ENCODE assay signal across 8 cellular contexts in the genomic region with DNA sequence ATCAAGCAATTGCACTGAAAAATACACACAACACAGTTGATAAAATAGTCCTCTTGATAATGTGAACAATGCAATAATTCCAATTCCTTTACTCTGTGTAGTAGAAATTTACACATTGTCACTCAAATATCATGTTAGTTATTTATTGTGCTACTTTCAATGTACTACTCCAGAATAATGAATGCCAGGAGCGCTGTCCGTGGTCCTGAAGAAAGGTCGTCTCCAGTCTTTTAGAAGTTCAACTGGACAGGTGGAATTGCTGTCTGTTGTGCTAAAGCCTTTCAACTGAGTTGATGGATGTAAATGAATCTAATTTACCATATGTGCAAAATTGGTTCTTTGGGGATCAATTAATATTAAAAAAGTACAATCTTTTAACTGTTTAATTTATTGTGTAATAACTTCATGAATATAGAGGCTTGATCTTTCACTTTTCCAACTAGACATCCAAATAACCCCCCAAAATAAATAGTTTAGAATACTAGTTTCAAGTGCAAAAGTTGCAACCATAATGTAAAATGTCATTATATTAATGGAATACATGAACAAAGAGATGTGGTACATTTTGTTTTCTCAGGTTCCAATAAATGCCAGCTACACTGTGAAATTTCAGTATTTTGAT. TPM values are rescaled to one million over a fixed set of nuclear protein-coding genes. Genes with fewer than 3 reads are reported as not detected.
A peak's percentile ranks its signal among the peaks of the same experiment; 100 is the strongest.
DNase-seq lines count a peak whose midpoint lies in the region; ATAC-seq, FAIRE-seq and TF ChIP-seq lines count a peak whose summit lies in the region.

No MANE protein-coding gene starts in this region.

- no peaks in the 10 kb centered on the region for H3K36me3 Mint-ChIP-seq in activated T-helper 2 cell treated with anti-CD3 and anti-CD28 coated beads, Interferon-gamma antibody, Interleukin-2, Interleukin-4, amounts not matched to agents 10 μg/mL and 5 μg/mL and 100 μg/mL, durations not matched to agents 14 hours and 24 hours and 36 hours (ENCODE audit: low read depth)

- no peak overlapping the region for H3K27ac Mint-ChIP-seq in activated T-helper 2 cell treated with anti-CD3 and anti-CD28 coated beads, Interferon-gamma antibody, Interleukin-2, Interleukin-4, amounts not matched to agents 10 μg/mL and 5 μg/mL and 100 μg/mL, durations not matched to agents 14 hours and 24 hours and 36 hours

- no peak for ATAC-seq in GM21529 (IDR thresholded peaks at IDR 0.05; ENCODE audit: unreplicated experiment)
- ATAC-seq in HG03097 (IDR thresholded peaks at IDR 0.05; ENCODE audit: low FRiP score, unreplicated experiment): no peak

- no peak overlapping the region for H3K4me3 Mint-ChIP-seq in activated T-helper 2 cell treated with anti-CD3 and anti-CD28 coated beads, Interferon-gamma antibody, Interleukin-2, Interleukin-4, amounts not matched to agents 10 μg/mL and 5 μg/mL and 100 μg/mL, durations not matched to agents 14 hours and 24 hours and 36 hours (ENCODE audit: low read depth)

- TF ChIP-seq CTCF in kidney (IDR thresholded peaks at IDR 0.05; ENCODE audit: borderline replicate concordance, extremely low read depth, insufficient read depth): no peak

- intact Hi-C loops in activated T-helper 2 cell treated with anti-CD3 and anti-CD28 coated beads, Interferon-gamma antibody, Interleukin-2, Interleukin-4, amounts not matched to agents 10 μg/mL and 5 μg/mL and 100 μg/mL, durations not matched to agents 14 hours and 24 hours and 36 hours (cut with micrococcal nuclease): loop anchor here (5.0 kb wide), 1 partner anchor 1784 kb away; no protein-coding TSS in a partner anchor
- intact Hi-C loops in kidney (cut with DNase I): no loop called here

- FAIRE-seq in kidney (lab: Jason Lieb, UNC): peak; percentile 37

- peaks cover 62% of the 10 kb centered on the region for H3K27me3 Mint-ChIP-seq in activated T-helper 2 cell treated with anti-CD3 and anti-CD28 coated beads, Interferon-gamma antibody, Interleukin-2, Interleukin-4, amounts not matched to agents 10 μg/mL and 5 μg/mL and 100 μg/mL, durations not matched to agents 14 hours and 24 hours and 36 hours (ENCODE audit: low read depth)

- H3K9me3 Mint-ChIP-seq in activated T-helper 2 cell treated with anti-CD3 and anti-CD28 coated beads, Interferon-gamma antibody, Interleukin-2, Interleukin-4, amounts not matched to agents 10 μg/mL and 5 μg/mL and 100 μg/mL, durations not matched to agents 14 hours and 24 hours and 36 hours: no peaks in the 10 kb centered on the region

- no peak overlapping the region for H3K9ac ChIP-seq in kidney (ENCODE audit: low read length in 2 of 2)

- no peaks in the 10 kb centered on the region for H3K9me3 ChIP-seq in kidney (ENCODE audit: control insufficient read depth in 1 of 2, low read length in 2 of 2)

- no peaks in the 10 kb centered on the region for H3K36me3 ChIP-seq in kidney (ENCODE audit: control insufficient read depth in 1 of 2, insufficient read depth in 2 of 2, low read length in 2 of 2)

- DNase-seq in GM03348 (ENCODE audit: low spot score): peak; percentile 43
- DNase-seq in LHCN-M2 (ENCODE audit: low read depth): peak; percentile 77
- peak; percentile 16 for DNase-seq in activated T-helper 2 cell treated with anti-CD3 and anti-CD28 coated beads, Interferon-gamma antibody, Interleukin-2, Interleukin-4, amounts not matched to agents 10 μg/mL and 5 μg/mL and 100 μg/mL, durations not matched to agents 14 hours and 24 hours and 36 hours (ENCODE audit: low spot score)
- DNase-seq in kidney: no peak
- no peak for DNase-seq in NCI-H2081 (lab: John Stamatoyannopoulos, UW)
- DNase-seq in mesenteric fat pad (ENCODE audit: low spot score): no peak

- H3K4me3 ChIP-seq in kidney (ENCODE audit: low read length in 2 of 2): no peak overlapping the region

- peaks cover 0 to 5% of the 10 kb centered on the region in 2 donors for H3K4me1 ChIP-seq in kidney (ENCODE audit: control insufficient read depth in 1 of 2, insufficient read depth in 1 of 2, low read depth in 1 of 2, low read length in 2 of 2)

- no peak overlapping the region for H3K27ac ChIP-seq in kidney (ENCODE audit: low read depth in 2 of 2, low read length in 2 of 2)

- no peaks in the 10 kb centered on the region for H3K4me1 Mint-ChIP-seq in activated T-helper 2 cell treated with anti-CD3 and anti-CD28 coated beads, Interferon-gamma antibody, Interleukin-2, Interleukin-4, amounts not matched to agents 10 μg/mL and 5 μg/mL and 100 μg/mL, durations not matched to agents 14 hours and 24 hours and 36 hours (ENCODE audit: low read depth)

RNA-seq across cellular contexts. Expression of a gene that starts 3.2 kb away (rescaled TPM):
- total RNA-seq in LHCN-M2 (2014; rRNA removed): 2.9 and 6.2 TPM in 2 replicates
- 6.4 TPM for polyA plus RNA-seq in LHCN-M2 (2012)
- not detected in 2 replicates for total RNA-seq in activated T-helper 2 cell treated with anti-CD3 and anti-CD28 coated beads, Interferon-gamma antibody, Interleukin-2, Interleukin-4, amounts not matched to agents 10 μg/mL and 5 μg/mL and 100 μg/mL, durations not matched to agents 14 hours and 24 hours and 36 hours
- 0.82 TPM for total RNA-seq in kidney
- polyA plus RNA-seq in kidney (ENCODE audit: insufficient read depth, low read depth, low replicate concordance): 1.4 TPM
- total RNA-seq in mesenteric fat pad: not detected

Comparison
In these comparisons a context has a peak if more than half of its experiments do, and no peak if none do; other contexts are left out.
1. DNase-seq: peak in GM03348 (single experiment), LHCN-M2 (single experiment) and activated T-helper 2 cell treated with anti-CD3 and anti-CD28 coated beads, Interferon-gamma antibody, Interleukin-2, Interleukin-4, amounts not matched to agents 10 μg/mL and 5 μg/mL and 100 μg/mL, durations not matched to agents 14 hours and 24 hours and 36 hours (single experiment); none in kidney (single experiment), NCI-H2081 (0 of 2) and mesenteric fat pad (single experiment).